In the genomic region with DNA sequence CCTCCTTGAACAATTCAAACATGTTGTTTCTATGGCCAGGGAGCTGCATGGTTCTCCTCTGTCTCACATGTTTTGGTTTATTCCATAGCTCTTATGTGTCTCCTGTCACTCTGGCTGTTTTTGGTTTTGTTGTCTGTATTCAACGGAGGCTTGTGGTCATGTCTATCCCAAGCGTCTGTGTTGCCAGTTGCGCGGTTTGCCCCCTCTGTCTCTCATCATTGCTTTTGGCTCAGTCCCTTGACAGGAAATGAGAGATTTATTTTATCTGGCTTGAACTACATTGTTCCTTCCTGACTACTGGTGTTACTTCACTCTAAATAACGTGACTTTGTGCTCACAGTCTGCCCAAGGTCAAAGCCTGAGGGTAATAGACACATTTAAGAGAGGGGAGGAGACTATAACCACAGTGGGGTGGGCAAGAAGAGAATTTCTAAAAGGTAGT, we compare ENCODE assay signal across 11 cellular contexts.
DNase-seq lines count a peak whose midpoint lies in the region; ATAC-seq and TF ChIP-seq lines count a peak whose summit lies in the region.
"Had no signal": no experiment of that assay in that cellular context is flagged by ENCODE, and none has a peak within 500 bp of the region (broad histone marks: within the 10 kb centered on the region; RNA-seq: fewer than 3 reads in every experiment).

No MANE protein-coding gene starts in this region.

- H2AK5ac ChIP-seq in H9 (ENCODE audit: insufficient read length, low read length): no peak overlapping the region

- CTCF ChIA-PET in SK-N-SH (lab: Yijun Ruan, JAX): no interaction called here

- H2AFZ ChIP-seq in SK-N-SH (ENCODE audit: low read depth) (no peak overlapping the region), GM23248 (no peak overlapping the region), H9 (ENCODE audit: low read length) (no peak overlapping the region)

- peak; percentile 18 to 25; a peak in 1 of 4 replicates for TF ChIP-seq EP300 in SK-N-SH (IDR thresholded peaks at IDR 0.05; ENCODE audit: borderline replicate concordance in 1 of 2, low read depth in 1 of 2, low read length in 1 of 2)

- no peak overlapping the region for H3K4ac ChIP-seq in H9 (ENCODE audit: low read depth, low read length)

- no peak for TF ChIP-seq RAD21 in SK-N-SH (IDR thresholded peaks at IDR 0.05; ENCODE audit: low read length)

- H3K4me2 ChIP-seq in SK-N-SH (peak overlapping the region; percentile 53; the same call in 1 of the 2 replicates), GM23248 (ENCODE audit: unreplicated experiment) (no peak overlapping the region), H9 (ENCODE audit: insufficient read depth, insufficient read length, low read length) (no peak overlapping the region)

- H3K4me3 ChIP-seq in SK-N-SH (ENCODE audit: low read depth in 2 of 2, low read length in 1 of 2) (no peak overlapping the region), fibroblast of villous mesenchyme (ENCODE audit: low read depth, low read length) (peak overlapping the region; percentile 7), GM23248 (no peak overlapping the region)

- no peak overlapping the region for H2BK5ac ChIP-seq in H9 (ENCODE audit: insufficient read length, low read length)

- H3K14ac ChIP-seq in H9 (ENCODE audit: insufficient read depth, low read length): no peak overlapping the region

- H2BK15ac ChIP-seq in H9 (ENCODE audit: low read depth, low read length): no peak overlapping the region

- H2BK120ac ChIP-seq in H9 (ENCODE audit: low read depth, low read length, poor library complexity, severe bottlenecking): no peak overlapping the region

- H3K18ac ChIP-seq in H9 (ENCODE audit: insufficient read length, low read depth, low read length): no peak overlapping the region

- H3K4me1 ChIP-seq in SK-N-SH (ENCODE audit: control insufficient read depth in 1 of 2, insufficient read depth in 2 of 2, low read depth in 1 of 2, low read length in 1 of 2): peaks cover 3 to 12% of the 10 kb centered on the region in 2 experiments; a peak in 2 of 4 replicates
- no peaks in the 10 kb centered on the region for H3K4me1 ChIP-seq in GM23248 (ENCODE audit: insufficient read depth)
- H3K4me1 ChIP-seq in H9 (ENCODE audit: insufficient read depth, low read length): no peaks in the 10 kb centered on the region

- no peak overlapping the region for H3T11ph ChIP-seq in H9 (ENCODE audit: low read length)

- H3K9ac ChIP-seq in SK-N-SH: no peak overlapping the region
- no peak overlapping the region for H3K9ac ChIP-seq in GM23248
- H3K9ac ChIP-seq in H9 (ENCODE audit: extremely low read depth, insufficient read length, low read length): no peak overlapping the region

- H3K56ac ChIP-seq in H9 (ENCODE audit: insufficient read length, low read depth, low read length): no peak overlapping the region

- H4K8ac ChIP-seq in H9 (replicated peaks; ENCODE audit: insufficient read length, low read depth, low read length): no peak overlapping the region

- H3K27ac ChIP-seq in SK-N-SH (ENCODE audit: low read depth in 2 of 2, low read length in 1 of 2) (no peak overlapping the region), GM23248 (no peak overlapping the region), H9 (ENCODE audit: insufficient read length, low read depth, low read length) (no peak overlapping the region)
- H3K27ac ChIP-seq: RWPE1 had no signal

- H3K36me3 Mint-ChIP-seq in H9 (ENCODE audit: insufficient read depth in 1 of 3, low read depth in 3 of 3): peaks cover 0 to 4% (median 0%) of the 10 kb centered on the region in 3 experiments; a peak in 2 of 7 replicates

- no peaks in the 10 kb centered on the region for H3K79me1 ChIP-seq in H9 (ENCODE audit: insufficient read depth, low read depth, low read length, poor library complexity, severe bottlenecking)

- 7% methylated on average over 5 of the region's 5 CpGs for WGBS in SK-N-SH (ENCODE audit: low lambda C conversion rate)
- 0 to 7% methylated on average over 5 of the region's 5 CpGs for WGBS in GM23248 (ENCODE audit: low coverage in 1 of 2, low lambda C conversion rate in 2 of 2, missing lambda C conversion rate in 2 of 2), 2 experiments
- WGBS in H9 (ENCODE audit: extremely low coverage, insufficient read length, low lambda C conversion rate): no CpG with 5 or more reads among the region's 5 CpGs

- H3K23me2 ChIP-seq in H9 (ENCODE audit: insufficient read length, low read depth, low read length, poor library complexity, severe bottlenecking): no peaks in the 10 kb centered on the region

- peak; percentile 58 for ATAC-seq in GM19463 (IDR thresholded peaks at IDR 0.05; ENCODE audit: unreplicated experiment)

- H3K27me3 ChIP-seq in SK-N-SH (ENCODE audit: insufficient read depth) (no peaks in the 10 kb centered on the region), GM23248 (replicated peaks; ENCODE audit: insufficient read depth) (no peaks in the 10 kb centered on the region; the same call in 1 of the 2 replicates), H9 (ENCODE audit: insufficient read depth, low read length) (no peaks in the 10 kb centered on the region)

- peaks cover 12% of the 10 kb centered on the region for H3F3A ChIP-seq in SK-N-SH (replicated peaks; ENCODE audit: insufficient read depth)
- no peaks in the 10 kb centered on the region for H3F3A ChIP-seq in GM23248 (ENCODE audit: insufficient read depth)

- no peak overlapping the region for H2BK20ac ChIP-seq in H9 (ENCODE audit: low read depth, low read length, poor library complexity, severe bottlenecking)

- no peak overlapping the region for H3K23ac ChIP-seq in H9 (ENCODE audit: insufficient read length, low read depth, low read length)

- no peak overlapping the region for H4K5ac ChIP-seq in H9 (ENCODE audit: insufficient read length, low read depth, low read length)

- no peaks in the 10 kb centered on the region for H3K79me2 ChIP-seq in SK-N-SH (ENCODE audit: insufficient read depth)
- H3K79me2 ChIP-seq in GM23248 (ENCODE audit: insufficient read depth): no peaks in the 10 kb centered on the region
- H3K79me2 ChIP-seq in H9 (ENCODE audit: insufficient read depth, low read length): no peaks in the 10 kb centered on the region

- DNase-seq in SK-N-SH (peak; percentile 24), fibroblast of villous mesenchyme (ENCODE audit: low read depth) (peak; percentile 74), pulmonary artery endothelial cell (ENCODE audit: low read depth, low spot score) (peak; percentile 37), GM23248 (no peak), H9 (no peak), anterior cingulate cortex (lab: John Stamatoyannopoulos, UW) (no peak), LoVo (ENCODE audit: low spot score) (no peak)
- DNase-seq: activated CD4-positive, alpha-beta T cell treated with anti-CD3 and anti-CD28 coated beads for 1 hour; stimulated activated CD4-positive, alpha-beta T cell treated with anti-CD3 and anti-CD28 coated beads, Interleukin-2, amount 100 ng/mL, for 48 hours had no signal

- H3K9me3 ChIP-seq in SK-N-SH: peaks cover 5% of the 10 kb centered on the region
- no peaks in the 10 kb centered on the region for H3K9me3 ChIP-seq in GM23248 (ENCODE audit: low read depth)
- H3K9me3 ChIP-seq in H9 (ENCODE audit: control insufficient read depth, low read depth, low read length): no peaks in the 10 kb centered on the region

- POLR2A ChIA-PET in SK-N-SH (lab: Yijun Ruan, JAX): no interaction called here

- H3K9me2 ChIP-seq in SK-N-SH (no peaks in the 10 kb centered on the region), GM23248 (ENCODE audit: insufficient read depth) (no peaks in the 10 kb centered on the region)

- no peaks in the 10 kb centered on the region for H3K27me3 Mint-ChIP-seq in H9 (ENCODE audit: low read depth)

- H2BK12ac ChIP-seq in H9 (ENCODE audit: insufficient read length, low read depth, low read length): no peak overlapping the region

- TF ChIP-seq CTCF in SK-N-SH (IDR thresholded peaks at IDR 0.05) (no peak), fibroblast of villous mesenchyme (IDR thresholded peaks at IDR 0.05; ENCODE audit: insufficient read depth, low read depth, low read length) (no peak), H9 (conservative IDR thresholded peaks at IDR 0.05) (no peak)

- H4K91ac ChIP-seq in H9 (ENCODE audit: insufficient read length, low read depth, low read length): no peak overlapping the region

- H3K36me3 ChIP-seq in SK-N-SH (replicated peaks in 1 of 2; ENCODE audit: control insufficient read depth in 1 of 2, insufficient read depth in 2 of 2, low read length in 1 of 2): no peaks in the 10 kb centered on the region
- no peaks in the 10 kb centered on the region for H3K36me3 ChIP-seq in GM23248 (ENCODE audit: low read depth)

- H4K20me1 ChIP-seq in SK-N-SH (ENCODE audit: insufficient read depth) (no peaks in the 10 kb centered on the region), GM23248 (ENCODE audit: insufficient read depth) (no peaks in the 10 kb centered on the region), H9 (ENCODE audit: control insufficient read depth, insufficient read depth, insufficient read length) (no peaks in the 10 kb centered on the region)

- H3K27ac Mint-ChIP-seq in H9: 0 out of 7 replicates have a peak overlapping the region, but pooled peaks of 1 of the 3 experiments have one; percentile 8

- H3K9me3 Mint-ChIP-seq in H9: peaks cover 2 to 5% of the 10 kb centered on the region in 2 experiments; a peak in 1 of 5 replicates

- H3K4me3 Mint-ChIP-seq in H9: no peak overlapping the region

- in situ Hi-C loops in GM23248 (cut with MboI): no loop called here

- no peaks in the 10 kb centered on the region for H3K4me1 Mint-ChIP-seq in H9

TF ChIP-seq in SK-N-SH, 30 proteins besides CTCF, POLR2A, EP300 and RAD21 (continues in another document):
- TF ChIP-seq CHD2 (IDR thresholded peaks at IDR 0.05; ENCODE audit: low read length, partially characterized antibody): no peak
- TF ChIP-seq USF1 (IDR thresholded peaks at IDR 0.05; ENCODE audit: borderline replicate concordance, low read depth): no peak
- TF ChIP-seq, protein P1, sequence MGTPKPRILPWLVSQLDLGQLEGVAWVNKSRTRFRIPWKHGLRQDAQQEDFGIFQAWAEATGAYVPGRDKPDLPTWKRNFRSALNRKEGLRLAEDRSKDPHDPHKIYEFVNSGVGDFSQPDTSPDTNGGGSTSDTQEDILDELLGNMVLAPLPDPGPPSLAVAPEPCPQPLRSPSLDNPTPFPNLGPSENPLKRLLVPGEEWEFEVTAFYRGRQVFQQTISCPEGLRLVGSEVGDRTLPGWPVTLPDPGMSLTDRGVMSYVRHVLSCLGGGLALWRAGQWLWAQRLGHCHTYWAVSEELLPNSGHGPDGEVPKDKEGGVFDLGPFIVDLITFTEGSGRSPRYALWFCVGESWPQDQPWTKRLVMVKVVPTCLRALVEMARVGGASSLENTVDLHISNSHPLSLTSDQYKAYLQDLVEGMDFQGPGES (IDR thresholded peaks at IDR 0.05; ENCODE audit: low read depth, low read length): no peak
- no peak for TF ChIP-seq TAF1 (IDR thresholded peaks at IDR 0.05; ENCODE audit: borderline replicate concordance, low read depth, low read length)
- no peak for TF ChIP-seq GATA2 (CRISPR knock-in tag; IDR thresholded peaks at IDR 0.05)

Comparison
In these comparisons a context has a peak if more than half of its experiments do, and no peak if none do; other contexts are left out.
1. DNase-seq: peak in SK-N-SH (single experiment), fibroblast of villous mesenchyme (single experiment) and pulmonary artery endothelial cell (single experiment); none in GM23248 (single experiment), H9 (single experiment), anterior cingulate cortex (0 of 58) and LoVo (single experiment).